ENCODE assay signal across 8 cellular contexts in the genomic region with DNA sequence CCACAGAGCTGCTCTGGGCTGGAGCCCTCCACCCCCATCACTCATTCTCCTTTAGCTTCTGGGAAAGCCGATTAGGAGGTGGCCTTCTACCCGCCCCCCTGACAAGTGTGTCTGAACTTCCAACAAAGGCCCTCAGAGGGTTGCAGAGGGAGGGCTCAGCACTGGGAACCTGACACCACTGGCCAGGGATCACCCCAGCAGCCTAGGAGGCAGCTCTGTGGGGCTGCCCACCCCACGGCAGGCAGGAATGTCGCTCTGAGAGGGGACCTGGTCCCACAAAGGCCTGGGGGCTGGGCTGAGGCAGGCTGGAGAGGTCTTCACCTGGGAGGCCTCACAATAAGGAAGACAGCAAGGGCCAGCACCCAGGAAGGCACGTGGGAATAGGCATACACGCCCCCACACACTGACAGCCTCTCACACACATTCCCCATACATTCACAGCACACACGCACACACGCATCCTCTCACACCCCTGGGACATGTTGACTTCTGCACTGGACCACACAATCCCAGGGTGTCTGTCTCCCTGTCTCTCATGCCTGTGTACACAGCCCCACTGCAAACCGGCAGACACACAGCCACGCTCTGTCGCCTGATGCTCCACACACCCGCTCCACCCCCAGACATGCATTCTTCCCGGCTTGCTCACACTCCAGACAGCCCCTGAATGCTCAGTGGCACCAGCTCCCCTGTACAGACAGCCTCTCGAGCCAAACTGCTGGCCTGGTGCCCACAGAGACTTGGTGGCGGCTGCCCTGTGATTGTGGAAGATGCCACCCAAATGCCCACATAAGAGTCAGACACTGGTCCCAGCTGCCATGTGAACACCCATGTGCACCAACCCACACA. TPM values are rescaled to one million over a fixed set of nuclear protein-coding genes. Genes with fewer than 3 reads are reported as not detected.
DNase-seq lines count a peak whose midpoint lies in the region.

No MANE protein-coding gene starts in this region.

- H3K4me3 ChIP-seq in skeletal muscle satellite cell (ENCODE audit: low read length) = peak overlapping the region; percentile 14

- no peaks in the 10 kb centered on the region for H3K9me3 ChIP-seq in skeletal muscle satellite cell (replicated peaks; ENCODE audit: low read length)

- peaks cover 12% of the 10 kb centered on the region for H3K27me3 ChIP-seq in skeletal muscle satellite cell (ENCODE audit: control insufficient read depth, insufficient read depth, low read length)

- no peak overlapping the region for H3K9ac ChIP-seq in skeletal muscle satellite cell (ENCODE audit: low read depth, low read length)

- peak overlapping the region; percentile 57 for H3K4me2 ChIP-seq in skeletal muscle satellite cell (ENCODE audit: low read length)

- peaks cover 34% of the 10 kb centered on the region for H3K4me1 ChIP-seq in skeletal muscle satellite cell (ENCODE audit: control insufficient read depth, insufficient read depth, low read length)

- H3K36me3 ChIP-seq in skeletal muscle satellite cell (ENCODE audit: insufficient read depth, low read length) = no peaks in the 10 kb centered on the region

- DNase-seq in NCI-H1092 treated with DMSO at 0.1 percent for 48 hours (lab: John Stamatoyannopoulos, UW) = peak; percentile 7
- DNase-seq in NCI-H1092 (lab: John Stamatoyannopoulos, UW) = no peak
- peak; percentile 7 for DNase-seq in NCI-H69 (lab: John Stamatoyannopoulos, UW)
- DNase-seq in fibroblast of gingiva (ENCODE audit: low read depth) = peak; percentile 37
- DNase-seq in activated gamma-delta T cell (lab: John Stamatoyannopoulos, UW) = no peak
- no peak for DNase-seq in cerebellar nuclear complex (lab: John Stamatoyannopoulos, UW)
- no peak for DNase-seq in NCI-H1694 treated with DMSO at 0.1 percent for 48 hours (lab: John Stamatoyannopoulos, UW)

RNA-seq across cellular contexts. Expression of a gene that starts 30.7 kb away (rescaled TPM):
- total RNA-seq in skeletal muscle satellite cell (2012; rRNA removed) = not detected in 2 replicates

RNA-seq across cellular contexts. Expression of a gene that starts 31.2 kb away (rescaled TPM):
- total RNA-seq in skeletal muscle satellite cell (2012; rRNA removed) = not detected in 2 replicates

Comparison
In these comparisons a context has a peak if more than half of its experiments do, and no peak if none do; other contexts are left out.
1. DNase-seq: peak in NCI-H1092 treated with DMSO at 0.1 percent for 48 hours (single experiment), NCI-H69 (single experiment) and fibroblast of gingiva (single experiment); none in NCI-H1092 (single experiment), activated gamma-delta T cell (single experiment), cerebellar nuclear complex (0 of 2) and NCI-H1694 treated with DMSO at 0.1 percent for 48 hours (single experiment).